In the genomic region with DNA sequence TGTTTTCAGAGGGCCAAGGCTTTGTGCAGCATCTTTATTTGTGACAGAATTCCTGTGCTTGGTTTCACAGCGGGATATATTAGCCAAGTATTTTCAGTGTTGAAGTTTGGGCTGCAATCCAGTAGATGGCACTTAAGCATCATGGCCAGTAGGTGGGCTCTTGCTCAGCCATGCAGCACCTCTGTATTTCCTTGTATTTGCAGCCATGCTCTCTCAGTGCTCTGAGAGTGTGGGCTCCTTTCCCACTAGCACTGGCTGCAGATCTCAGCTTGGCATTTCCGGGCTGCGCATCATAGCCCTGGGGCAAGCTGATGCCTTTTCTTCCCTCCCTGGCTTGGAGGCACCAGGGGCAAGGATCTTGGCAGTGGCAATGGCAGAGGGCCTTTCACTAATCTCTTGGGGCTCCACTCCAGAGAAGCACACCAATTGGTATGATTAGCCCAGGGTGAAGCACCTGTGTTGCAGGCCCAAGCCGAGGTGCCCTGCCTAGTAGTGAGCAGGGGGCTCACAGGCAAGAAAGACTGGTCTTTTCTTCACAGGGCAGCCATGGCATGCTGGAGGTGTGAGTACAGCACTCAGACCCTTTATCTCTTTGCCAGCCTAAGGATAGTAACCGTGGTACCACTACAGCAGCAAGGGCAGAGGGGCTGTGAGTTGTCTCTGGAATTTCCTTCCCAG, we compare ENCODE assay signal across 10 cellular contexts. TPM values are rescaled to one million over a fixed set of nuclear protein-coding genes. Genes with fewer than 3 reads are reported as not detected.
DNase-seq lines count a peak whose midpoint lies in the region; ATAC-seq and TF ChIP-seq lines count a peak whose summit lies in the region.
"Had no signal": no experiment of that assay in that cellular context is flagged by ENCODE, and none has a peak within 500 bp of the region (broad histone marks: within the 10 kb centered on the region; RNA-seq: fewer than 3 reads in every experiment).

No MANE protein-coding gene starts in this region.

- H3K9me3 ChIP-seq in MG63, result no peaks in the 10 kb centered on the region
- no peaks in the 10 kb centered on the region for H3K9me3 ChIP-seq in adipocyte (ENCODE audit: control insufficient read depth, low read length)

- no peaks in the 10 kb centered on the region for H3K4me1 ChIP-seq in adipocyte (ENCODE audit: control insufficient read depth, insufficient read depth, low read length)

- ATAC-seq in GM21360 (IDR thresholded peaks at IDR 0.05; ENCODE audit: unreplicated experiment) (peak; percentile 42), HG02884 (IDR thresholded peaks at IDR 0.05; ENCODE audit: unreplicated experiment) (no peak)

- H3K27me3 ChIP-seq in MG63 (0 out of 2 replicates have a peak, but pooled peaks cover 2% of the 10 kb centered on the region), adipocyte (replicated peaks; ENCODE audit: control insufficient read depth, insufficient read depth, low read length) (no peaks in the 10 kb centered on the region)

- peak; percentile 60 for DNase-seq in MG63
- peak; percentile 21 for DNase-seq in adipocyte (ENCODE audit: low read depth)
- no peak for DNase-seq in retinal pigment epithelial cell (ENCODE audit: low read depth)
- no peak for DNase-seq in HPDE6-E6E7 (ENCODE audit: extremely low spot score)
- no peak for DNase-seq in NCI-H1092 treated with DMSO at 0.1 percent for 48 hours (lab: John Stamatoyannopoulos, UW)
- DNase-seq: activated effector memory CD4-positive, alpha-beta T cell treated with anti-CD3 and anti-CD28 coated beads, Interleukin-2, amount 50 U/mL, for 16 hours; NCI-H146; T-helper 9 cell had no signal

- peak; percentile 22 for TF ChIP-seq CTCF in retinal pigment epithelial cell (conservative IDR thresholded peaks at IDR 0.05; ENCODE audit: low read depth, low read length)

- H3K36me3 ChIP-seq in MG63 (no peaks in the 10 kb centered on the region), adipocyte (ENCODE audit: control insufficient read depth, insufficient read depth, low read length, severe bottlenecking) (no peaks in the 10 kb centered on the region)

- no peak overlapping the region for H3K9ac ChIP-seq in adipocyte (ENCODE audit: low read length)

- H3K4me3 ChIP-seq in MG63 (no peak overlapping the region), adipocyte (ENCODE audit: low read length) (no peak overlapping the region), retinal pigment epithelial cell (ENCODE audit: low read length) (no peak overlapping the region)

RNA-seq across cellular contexts. Expression of gene SLCO6A1, which starts 48.3 kb away (rescaled TPM):
- total RNA-seq in MG63 (2014; rRNA removed; shearing (Covaris generic); ENCODE audit: low replicate concordance), result not detected in 2 replicates

Comparison
In these comparisons a context has a peak if more than half of its experiments do, and no peak if none do; other contexts are left out.
1. DNase-seq: peak in MG63 (single experiment) and adipocyte (single experiment); none in retinal pigment epithelial cell (single experiment), HPDE6-E6E7 (single experiment) and NCI-H1092 treated with DMSO at 0.1 percent for 48 hours (single experiment).